ENCODE assay signal across 8 cellular contexts in the genomic region with DNA sequence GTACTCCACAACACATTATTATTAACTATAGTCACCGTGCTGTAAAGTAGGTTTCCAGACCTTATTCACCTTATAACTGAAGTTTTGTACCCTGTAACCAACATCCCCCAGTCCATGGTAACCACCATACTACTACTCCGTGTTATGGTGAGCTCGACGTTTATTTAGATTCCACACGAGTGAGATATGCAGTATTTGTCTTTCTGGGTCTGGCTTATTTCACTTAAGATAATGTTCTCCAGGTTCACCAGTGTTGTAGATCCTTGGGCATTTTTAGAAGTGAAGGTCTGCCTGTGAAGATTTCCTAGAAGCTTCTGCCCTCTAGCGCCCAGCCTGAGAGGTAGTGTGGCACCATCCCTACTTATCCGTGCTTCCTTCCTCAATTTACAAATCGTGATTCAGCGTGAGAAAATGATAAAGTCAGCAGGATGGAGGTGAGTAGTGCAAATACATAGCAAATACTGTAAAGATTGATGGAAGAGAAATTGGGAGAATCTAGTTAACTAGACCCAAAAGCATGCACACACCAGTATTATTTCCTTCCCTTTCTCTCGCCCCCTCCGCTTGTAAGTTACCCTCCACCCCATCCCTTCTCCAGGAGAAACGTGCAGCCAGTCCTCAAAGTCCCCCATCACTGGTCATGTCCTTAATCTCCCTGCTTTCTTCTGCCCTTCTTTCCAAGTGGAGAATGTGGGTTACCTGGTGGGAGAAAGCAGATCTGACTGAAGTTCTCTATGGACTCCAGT. TPM values are rescaled to one million over a fixed set of nuclear protein-coding genes. Genes with fewer than 3 reads are reported as not detected.
A peak's percentile ranks its signal among the peaks of the same experiment; 100 is the strongest.
DNase-seq lines count a peak whose midpoint lies in the region; ATAC-seq and TF ChIP-seq lines count a peak whose summit lies in the region.

No MANE protein-coding gene starts in this region.

- no peaks in the 10 kb centered on the region for H3K9me3 Mint-ChIP-seq in activated T-helper 17 cell treated with anti-CD3 and anti-CD28 coated beads, Interleukin-2, amount 50 U/mL, for 72 hours

- TF ChIP-seq POLR2A in prostate gland (IDR thresholded peaks at IDR 0.05) = no peak

- no peaks in the 10 kb centered on the region for H3K27me3 ChIP-seq in prostate gland (replicated peaks; ENCODE audit: insufficient read depth)

- no peak overlapping the region for H3K27ac Mint-ChIP-seq in activated T-helper 17 cell treated with anti-CD3 and anti-CD28 coated beads, Interleukin-2, amount 50 U/mL, for 72 hours

- peak; percentile 49 for DNase-seq in DMS53 treated with DMSO at 0.1 percent for 48 hours (lab: John Stamatoyannopoulos, UW; ENCODE audit: unreplicated experiment)
- DNase-seq in HCEC 1CT = peak; percentile 68
- DNase-seq in NCI-H82 treated with DMSO at 0.1 percent for 48 hours (lab: John Stamatoyannopoulos, UW; ENCODE audit: unreplicated experiment) = peak; percentile 45
- DNase-seq in head of caudate nucleus = peak; percentile 19 to 82 (median 64)
- peak; percentile 31 for DNase-seq in prostate gland (ENCODE audit: low spot score)
- DNase-seq in NCI-H345 treated with DMSO at 0.1 percent for 48 hours (lab: John Stamatoyannopoulos, UW; ENCODE audit: unreplicated experiment) = no peak

- no peak overlapping the region for H3K4me3 Mint-ChIP-seq in activated T-helper 17 cell treated with anti-CD3 and anti-CD28 coated beads, Interleukin-2, amount 50 U/mL, for 72 hours

- intact Hi-C loops in head of caudate nucleus (cut with DNase I) = loop anchor here (5.0 kb wide), 1 partner anchor 233 kb away; no protein-coding TSS in a partner anchor
- intact Hi-C loops in prostate gland (cut with DNase I) = loop anchor here (5.0 kb wide), 1 partner anchor 168 kb away; the partner anchor contains the start of gene EGLN1

- H3K4me1 ChIP-seq in prostate gland (replicated peaks) = no peaks in the 10 kb centered on the region

- no peaks in the 10 kb centered on the region for H3K4me1 Mint-ChIP-seq in activated T-helper 17 cell treated with anti-CD3 and anti-CD28 coated beads, Interleukin-2, amount 50 U/mL, for 72 hours

- no peaks in the 10 kb centered on the region for H3K36me3 Mint-ChIP-seq in activated T-helper 17 cell treated with anti-CD3 and anti-CD28 coated beads, Interleukin-2, amount 50 U/mL, for 72 hours (ENCODE audit: low read depth)

- no peaks in the 10 kb centered on the region for H3K27me3 Mint-ChIP-seq in activated T-helper 17 cell treated with anti-CD3 and anti-CD28 coated beads, Interleukin-2, amount 50 U/mL, for 72 hours

- no peaks in the 10 kb centered on the region for H3K36me3 ChIP-seq in prostate gland

- no peaks in the 10 kb centered on the region for H3K9me3 ChIP-seq in prostate gland

- 29% methylated on average over 12 of the region's 12 CpGs for WGBS in prostate gland

- peak; percentile 86 for ATAC-seq in activated T-helper 17 cell treated with anti-CD3 and anti-CD28 coated beads, Interleukin-2, amount 50 U/mL, for 72 hours (replicated peaks)
- no peak for ATAC-seq in GM18517 (IDR thresholded peaks at IDR 0.05; ENCODE audit: unreplicated experiment)

- H3K4me3 ChIP-seq in prostate gland = no peak overlapping the region

- TF ChIP-seq CTCF in prostate gland (IDR thresholded peaks at IDR 0.05) = peak in 3 of 4 experiments; percentile 47 to 67 (median 60)

- no peak overlapping the region for H3K27ac ChIP-seq in prostate gland

RNA-seq across cellular contexts. Expression of gene DISC1, which starts 36.0 kb away (rescaled TPM):
- 1 to 10 TPM; 3.9 to 8.2 TPM for total RNA-seq in activated T-helper 17 cell treated with anti-CD3 and anti-CD28 coated beads, Interleukin-2, amount 50 U/mL, for 72 hours
- 1 to 10 TPM; 6.7 to 9.3 TPM for total RNA-seq in prostate gland
